In the genomic region with DNA sequence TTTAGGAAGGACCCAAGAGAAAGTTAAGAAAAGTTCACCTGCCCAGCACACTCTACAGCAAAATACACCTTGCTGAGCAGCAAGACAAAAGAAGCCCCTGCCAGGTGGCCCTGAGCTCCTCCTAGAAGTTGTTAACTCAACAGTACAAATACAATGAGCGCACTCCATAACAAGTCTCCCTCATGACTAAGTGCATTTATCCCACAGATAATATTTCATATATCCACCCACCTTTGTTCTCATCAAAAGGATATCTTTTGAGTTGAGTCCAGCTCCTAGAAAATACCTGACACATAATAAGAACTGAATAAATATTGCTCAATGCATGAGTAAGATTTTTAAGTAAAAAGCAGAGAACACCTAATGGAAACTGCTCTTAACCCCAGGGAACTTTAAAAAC, we compare ENCODE assay signal across 1 cellular context.
TF ChIP-seq lines count a peak whose summit lies in the region.

No MANE protein-coding gene starts in this region.

TF ChIP-seq in HepG2, 621 proteins besides CTCF, POLR2A, EP300 and RAD21 (continued from another document):
- TF ChIP-seq, protein P1, sequence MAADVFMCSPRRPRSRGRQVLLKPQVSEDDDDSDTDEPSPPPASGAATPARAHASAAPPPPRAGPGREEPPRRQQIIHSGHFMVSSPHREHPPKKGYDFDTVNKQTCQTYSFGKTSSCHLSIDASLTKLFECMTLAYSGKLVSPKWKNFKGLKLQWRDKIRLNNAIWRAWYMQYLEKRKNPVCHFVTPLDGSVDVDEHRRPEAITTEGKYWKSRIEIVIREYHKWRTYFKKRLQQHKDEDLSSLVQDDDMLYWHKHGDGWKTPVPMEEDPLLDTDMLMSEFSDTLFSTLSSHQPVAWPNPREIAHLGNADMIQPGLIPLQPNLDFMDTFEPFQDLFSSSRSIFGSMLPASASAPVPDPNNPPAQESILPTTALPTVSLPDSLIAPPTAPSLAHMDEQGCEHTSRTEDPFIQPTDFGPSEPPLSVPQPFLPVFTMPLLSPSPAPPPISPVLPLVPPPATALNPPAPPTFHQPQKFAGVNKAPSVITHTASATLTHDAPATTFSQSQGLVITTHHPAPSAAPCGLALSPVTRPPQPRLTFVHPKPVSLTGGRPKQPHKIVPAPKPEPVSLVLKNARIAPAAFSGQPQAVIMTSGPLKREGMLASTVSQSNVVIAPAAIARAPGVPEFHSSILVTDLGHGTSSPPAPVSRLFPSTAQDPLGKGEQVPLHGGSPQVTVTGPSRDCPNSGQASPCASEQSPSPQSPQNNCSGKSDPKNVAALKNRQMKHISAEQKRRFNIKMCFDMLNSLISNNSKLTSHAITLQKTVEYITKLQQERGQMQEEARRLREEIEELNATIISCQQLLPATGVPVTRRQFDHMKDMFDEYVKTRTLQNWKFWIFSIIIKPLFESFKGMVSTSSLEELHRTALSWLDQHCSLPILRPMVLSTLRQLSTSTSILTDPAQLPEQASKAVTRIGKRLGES (CRISPR knock-in tag; IDR thresholded peaks at IDR 0.05; ENCODE audit: borderline replicate concordance), result no peak
